In the genomic region with DNA sequence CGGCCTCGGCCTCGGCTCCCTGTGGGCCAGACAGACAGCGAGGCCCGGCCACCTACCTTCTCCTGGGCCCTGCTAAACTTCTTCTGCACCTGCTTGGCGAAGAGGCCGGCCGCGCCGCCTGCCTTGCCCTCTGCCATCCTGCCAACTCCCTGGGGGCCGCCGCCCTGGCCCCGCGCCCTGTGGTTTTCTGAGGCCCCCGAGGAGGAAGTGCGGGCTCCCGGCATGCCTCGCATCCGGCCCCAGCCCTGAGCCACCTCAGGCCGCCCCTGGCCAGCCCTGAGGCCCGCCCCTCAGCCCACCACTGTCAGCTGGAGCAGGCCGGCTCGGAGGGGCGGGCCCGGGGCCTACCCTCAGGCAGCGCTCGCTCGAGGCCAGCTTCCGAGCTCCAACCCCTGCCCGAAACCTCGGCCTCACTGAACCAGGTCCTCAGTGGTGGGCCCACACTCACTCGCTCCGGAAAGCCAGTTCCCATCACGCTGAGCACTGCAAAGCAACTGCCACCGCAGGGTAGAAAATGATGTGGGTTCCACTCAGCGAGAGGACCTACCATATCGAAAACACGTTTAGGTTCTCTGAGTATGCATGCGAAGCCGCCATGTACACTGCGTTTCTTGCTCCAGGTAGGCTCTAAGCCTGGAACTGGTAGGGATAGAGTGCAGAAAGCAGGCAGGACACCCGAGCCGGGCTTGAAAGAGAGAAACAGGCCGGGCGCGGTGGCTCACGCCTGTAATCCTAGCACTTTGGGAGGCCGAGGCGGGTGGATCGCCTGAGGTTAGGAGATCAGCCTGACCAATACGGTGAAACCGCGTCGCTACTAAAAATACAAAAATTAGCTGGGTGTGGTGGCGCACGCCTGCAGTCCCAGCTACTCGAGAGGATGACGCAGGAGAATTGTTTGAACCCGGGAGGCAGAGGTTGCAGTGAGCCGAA, we compare ENCODE assay signal across 8 cellular contexts. TPM values are rescaled to one million over a fixed set of nuclear protein-coding genes. Genes with fewer than 3 reads are reported as not detected.
DNase-seq lines count a peak whose midpoint lies in the region; ATAC-seq and TF ChIP-seq lines count a peak whose summit lies in the region.
"Had no signal": no experiment of that assay in that cellular context is flagged by ENCODE, and none has a peak within 500 bp of the region (broad histone marks: within the 10 kb centered on the region; RNA-seq: fewer than 3 reads in every experiment).

A gene (minus strand): TSS at position 209 of the 930 bp plus-strand sequence. CDS start 72 bp downstream, at position 137.

- H3K27ac ChIP-seq in KMS-11 (peak within 1 kb of the TSS; percentile 75), right cardiac atrium (ENCODE audit: low read length) (no peak within 1 kb of the TSS)

- H3K36me3 ChIP-seq in KMS-11 (ENCODE audit: insufficient read depth) (no peaks in the 10 kb centered on the region), HAP-1 (replicated peaks) (no peaks in the 10 kb centered on the region)

- intact Hi-C loops in right cardiac atrium (cut with DNase I): no loop called here

- no peaks in the 10 kb centered on the region for H3K27me3 ChIP-seq in KMS-11 (ENCODE audit: insufficient read depth, low read depth)
- H3K27me3 ChIP-seq in right cardiac atrium (ENCODE audit: control insufficient read depth, insufficient read depth): no peaks in the 10 kb centered on the region
- H3K27me3 ChIP-seq in HAP-1 (ENCODE audit: low read depth): no peaks in the 10 kb centered on the region

- peaks cover 23% of the 10 kb centered on the region; the same call in 1 of the 2 replicates for H3K79me2 ChIP-seq in KMS-11 (ENCODE audit: insufficient read depth, low read depth)

- peak within 1 kb of the TSS; percentile 72 for H3K4me2 ChIP-seq in KMS-11

- H3K4me3 Mint-ChIP-seq in activated CD8-positive, alpha-beta memory T cell treated with anti-CD3 and anti-CD28 coated beads, Interleukin-2, amount 10 ng/mL, durations not matched to agents 7 days and 5 days: peak within 1 kb of the TSS; percentile 95

- no peak for TF ChIP-seq CTCF in KMS-11 (conservative IDR thresholded peaks at IDR 0.05; ENCODE audit: low read depth, low read length)

- H3K27ac Mint-ChIP-seq in activated CD8-positive, alpha-beta memory T cell treated with anti-CD3 and anti-CD28 coated beads, Interleukin-2, amount 10 ng/mL, durations not matched to agents 7 days and 5 days: peak within 1 kb of the TSS; percentile 99

- H3K9me3 ChIP-seq in right cardiac atrium (ENCODE audit: control insufficient read depth, low read length) (no peaks in the 10 kb centered on the region), HAP-1 (no peaks in the 10 kb centered on the region)

- CTCF ChIA-PET in activated CD8-positive, alpha-beta memory T cell treated with anti-CD3 and anti-CD28 coated beads, Interleukin-2, amount 10 ng/mL, durations not matched to agents 7 days and 5 days (lab: Charles Lee): interaction anchor here (1.1 to 1.7 kb wide), 4 partner anchors 10 to 72 kb away, joined by 3 to 12 read pairs (median 4); a partner anchor contains a TSS

- WGBS in right cardiac atrium: 86% methylated on average over 60 of the region's 60 CpGs

- ATAC-seq in GM19467 (IDR thresholded peaks at IDR 0.05; ENCODE audit: unreplicated experiment): peak; percentile 51
- ATAC-seq in activated CD8-positive, alpha-beta memory T cell treated with anti-CD3 and anti-CD28 coated beads, Interleukin-2, amount 10 ng/mL, durations not matched to agents 7 days and 5 days: peak; percentile 80
- ATAC-seq in right cardiac atrium: peak; percentile 60 to 64

- no peaks in the 10 kb centered on the region for H3K27me3 Mint-ChIP-seq in activated CD8-positive, alpha-beta memory T cell treated with anti-CD3 and anti-CD28 coated beads, Interleukin-2, amount 10 ng/mL, durations not matched to agents 7 days and 5 days

- DNase-seq in activated CD8-positive, alpha-beta memory T cell treated with anti-CD3 and anti-CD28 coated beads, Interleukin-2, amount 10 ng/mL, durations not matched to agents 7 days and 5 days: peak; percentile 92
- peak; percentile 51 to 86 (median 85) for DNase-seq in right cardiac atrium
- DNase-seq in stimulated activated CD8-positive, alpha-beta memory T cell treated with anti-CD3 and anti-CD28 coated beads, Interleukin-15, amount 100 ng/mL, for 48 hours (ENCODE audit: low read depth in 2 of 2): peak; percentile 75
- no peak for DNase-seq in KG1 (lab: John Stamatoyannopoulos, UW)
- DNase-seq in HAP-1 (ENCODE audit: low spot score in 2 of 2): no peak

- in situ Hi-C loops in HAP-1 (cut with MboI; ENCODE audit: low sequenced_read_pairs): no loop called here

- peak within 1 kb of the TSS; percentile 78 for H3K9ac ChIP-seq in KMS-11

- H3K36me3 Mint-ChIP-seq in activated CD8-positive, alpha-beta memory T cell treated with anti-CD3 and anti-CD28 coated beads, Interleukin-2, amount 10 ng/mL, durations not matched to agents 7 days and 5 days: peaks cover 35% of the 10 kb centered on the region

- H4K20me1 ChIP-seq in KMS-11 (ENCODE audit: insufficient read depth): no peaks in the 10 kb centered on the region

- H3K4me1 ChIP-seq in KMS-11 (ENCODE audit: low read depth, poor library complexity, severe bottlenecking) (peaks cover 91% of the 10 kb centered on the region), right cardiac atrium (ENCODE audit: control insufficient read depth, insufficient read depth, low read length) (no peaks in the 10 kb centered on the region), HAP-1 (peaks cover 23% of the 10 kb centered on the region)

- peak within 1 kb of the TSS; percentile 58 for H2AFZ ChIP-seq in KMS-11 (ENCODE audit: low read depth)

- H3K4me3 ChIP-seq in KMS-11 (IDR thresholded peaks at IDR 0.05; ENCODE audit: insufficient read depth, low read depth, low read length) (no peak within 1 kb of the TSS), right cardiac atrium (ENCODE audit: low read length) (peak within 1 kb of the TSS; percentile 2), HAP-1 (no peak within 1 kb of the TSS)

- H3K4me1 Mint-ChIP-seq in activated CD8-positive, alpha-beta memory T cell treated with anti-CD3 and anti-CD28 coated beads, Interleukin-2, amount 10 ng/mL, durations not matched to agents 7 days and 5 days: peaks cover 75% of the 10 kb centered on the region

- no peaks in the 10 kb centered on the region for H3K9me3 Mint-ChIP-seq in activated CD8-positive, alpha-beta memory T cell treated with anti-CD3 and anti-CD28 coated beads, Interleukin-2, amount 10 ng/mL, durations not matched to agents 7 days and 5 days (ENCODE audit: low read depth)

RNA-seq across cellular contexts. Expression of the gene that starts here (rescaled TPM):
- total RNA-seq in activated CD8-positive, alpha-beta memory T cell treated with anti-CD3 and anti-CD28 coated beads, Interleukin-2, amount 10 ng/mL, durations not matched to agents 7 days and 5 days: 100 to 1,000 TPM; 109 to 147 TPM
- 1 to 10 TPM; 2.5 to 4.5 (median 3.2) TPM for total RNA-seq in right cardiac atrium
- polyA plus RNA-seq in right cardiac atrium: 1.8 TPM
- total RNA-seq: pulmonary artery endothelial cell had no signal

Comparison
In these comparisons a context has a peak if more than half of its experiments do, and no peak if none do; other contexts are left out.
1. RNA of the gene that starts here (total RNA-seq): 109 to 147 TPM in activated CD8-positive, alpha-beta memory T cell treated with anti-CD3 and anti-CD28 coated beads, Interleukin-2, amount 10 ng/mL, durations not matched to agents 7 days and 5 days; 2.5 to 4.5 TPM in right cardiac atrium; every median in the first group is over 10 times any median in the second.
2. DNase-seq: peak in activated CD8-positive, alpha-beta memory T cell treated with anti-CD3 and anti-CD28 coated beads, Interleukin-2, amount 10 ng/mL, durations not matched to agents 7 days and 5 days (single experiment), right cardiac atrium (3 of 3) and stimulated activated CD8-positive, alpha-beta memory T cell treated with anti-CD3 and anti-CD28 coated beads, Interleukin-15, amount 100 ng/mL, for 48 hours (2 of 2); none in KG1 (single experiment) and HAP-1 (0 of 2).
3. Peak in every context shown above with its lines, with median percentiles within 50 percentile points of each other: ATAC-seq.